11 cellular contexts compared by ENCODE assay signal in the genomic region with DNA sequence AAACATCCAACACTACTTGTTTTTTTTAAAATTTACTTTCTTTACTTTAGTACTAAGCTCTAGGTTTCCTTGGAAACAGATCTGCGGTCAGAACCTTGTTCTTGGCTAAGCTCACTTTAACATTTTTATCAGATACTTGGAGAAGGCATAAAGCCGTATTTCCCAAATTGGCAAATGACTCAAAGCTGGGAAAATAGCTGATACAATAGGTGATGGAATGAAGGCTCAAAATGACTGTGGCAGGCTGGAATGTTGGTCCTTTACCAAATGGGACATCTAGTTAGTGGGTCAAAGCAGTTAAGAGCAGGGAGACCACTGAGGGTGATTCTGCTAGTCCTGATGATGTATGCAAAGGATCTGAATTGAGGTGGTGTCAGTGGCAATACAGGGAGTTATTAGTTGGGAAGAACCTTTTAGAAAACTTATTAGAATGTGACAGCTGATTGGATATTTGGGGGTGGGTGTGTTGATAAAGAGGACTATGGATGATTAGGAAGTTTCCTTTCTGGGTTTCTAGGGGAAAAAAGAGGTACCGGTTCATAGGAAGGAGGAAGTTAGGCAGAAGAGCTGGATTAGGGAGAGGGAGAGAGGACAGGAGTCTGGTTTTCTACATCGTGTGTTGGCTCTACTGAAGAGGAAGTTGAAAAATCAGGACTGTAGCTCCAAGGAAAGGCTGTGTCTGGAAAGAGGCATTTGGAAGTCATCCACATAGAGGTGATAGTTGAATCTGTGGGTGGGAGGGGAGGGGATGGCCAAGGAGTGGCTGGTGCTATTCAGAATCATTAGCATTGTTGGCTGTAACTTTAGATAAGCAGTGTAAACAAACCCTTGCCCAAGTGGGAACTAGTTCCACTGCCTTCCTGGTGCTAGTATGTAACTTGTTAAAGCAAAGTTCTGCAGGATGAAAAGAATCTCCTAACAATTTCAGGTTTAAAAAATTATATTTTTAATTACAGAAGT. TPM values are rescaled to one million over a fixed set of nuclear protein-coding genes. Genes with fewer than 3 reads are reported as not detected.
A peak's percentile ranks its signal among the peaks of the same experiment; 100 is the strongest.
DNase-seq lines count a peak whose midpoint lies in the region; ATAC-seq and TF ChIP-seq lines count a peak whose summit lies in the region.
"Had no signal": no experiment of that assay in that cellular context is flagged by ENCODE, and none has a peak within 500 bp of the region (broad histone marks: within the 10 kb centered on the region; RNA-seq: fewer than 3 reads in every experiment).

No MANE protein-coding gene starts in this region.

- 43 to 50% methylated on average over 4 of the region's 4 CpGs for WGBS in thyroid gland, 2 donors

- peak; percentile 12 for DNase-seq in NCI-H345 (lab: John Stamatoyannopoulos, UW)
- DNase-seq in NCI-H345 treated with DMSO at 0.1 percent for 48 hours (lab: John Stamatoyannopoulos, UW; ENCODE audit: unreplicated experiment): no peak
- DNase-seq in islet precursor cell: peak; percentile 64
- peak; percentile 30 to 38 for DNase-seq in thyroid gland
- no peak for DNase-seq in activated T-helper 1 cell treated with anti-CD3 and anti-CD28 coated beads, Interleukin-12 subunit alpha, Interleukin-12 subunit beta, Interleukin-2, Interleukin-4 antibody, amounts not matched to agents 30 ng/mL and 10 ng/mL and 1 ng/mL, durations not matched to agents 14 hours and 24 hours and 36 hours (ENCODE audit: low spot score)
- no peak for DNase-seq in anterior cingulate cortex (lab: John Stamatoyannopoulos, UW)
- DNase-seq: gastrocnemius medialis, retina, testis had no signal

- TF ChIP-seq CTCF in VCaP (conservative IDR thresholded peaks at IDR 0.05): no peak
- no peak for TF ChIP-seq CTCF in thyroid gland (IDR thresholded peaks at IDR 0.05)

- H3K27ac ChIP-seq in VCaP (peak overlapping the region; percentile 64), thyroid gland (peak overlapping the region in 1 of 3 donors; percentile 42)
- H3K27ac ChIP-seq: testis had no signal

- no peak for ATAC-seq in GM21825 (IDR thresholded peaks at IDR 0.05; ENCODE audit: unreplicated experiment)

- no peak for TF ChIP-seq POLR2A in thyroid gland (IDR thresholded peaks at IDR 0.05)

- intact Hi-C loops in thyroid gland (cut with DNase I): no loop called here
- intact Hi-C loops in activated T-helper 1 cell treated with anti-CD3 and anti-CD28 coated beads, Interleukin-12 subunit alpha, Interleukin-12 subunit beta, Interleukin-2, Interleukin-4 antibody, amounts not matched to agents 30 ng/mL and 10 ng/mL and 1 ng/mL, durations not matched to agents 14 hours and 24 hours and 36 hours (cut with micrococcal nuclease): no loop called here

- peaks cover 6% of the 10 kb centered on the region for H3K27me3 Mint-ChIP-seq in activated T-helper 1 cell treated with anti-CD3 and anti-CD28 coated beads, Interleukin-12 subunit alpha, Interleukin-12 subunit beta, Interleukin-2, Interleukin-4 antibody, amounts not matched to agents 30 ng/mL and 10 ng/mL and 1 ng/mL, durations not matched to agents 14 hours and 24 hours and 36 hours (ENCODE audit: insufficient read depth)

- peaks cover 7 to 15% of the 10 kb centered on the region in 2 donors for H3K4me1 ChIP-seq in thyroid gland

- no peaks in the 10 kb centered on the region for H3K9me3 Mint-ChIP-seq in activated T-helper 1 cell treated with anti-CD3 and anti-CD28 coated beads, Interleukin-12 subunit alpha, Interleukin-12 subunit beta, Interleukin-2, Interleukin-4 antibody, amounts not matched to agents 30 ng/mL and 10 ng/mL and 1 ng/mL, durations not matched to agents 14 hours and 24 hours and 36 hours

- H3K4me3 ChIP-seq in thyroid gland (replicated peaks in 1 of 3): no peak overlapping the region
- H3K4me3 ChIP-seq: gastrocnemius medialis, testis had no signal

- no peaks in the 10 kb centered on the region for H3K4me1 Mint-ChIP-seq in activated T-helper 1 cell treated with anti-CD3 and anti-CD28 coated beads, Interleukin-12 subunit alpha, Interleukin-12 subunit beta, Interleukin-2, Interleukin-4 antibody, amounts not matched to agents 30 ng/mL and 10 ng/mL and 1 ng/mL, durations not matched to agents 14 hours and 24 hours and 36 hours (ENCODE audit: low read depth)

- no peaks in the 10 kb centered on the region for H3K27me3 ChIP-seq in thyroid gland
- H3K27me3 ChIP-seq: gastrocnemius medialis, testis had no signal

- H3K36me3 ChIP-seq in thyroid gland: no peaks in the 10 kb centered on the region
- H3K36me3 ChIP-seq: gastrocnemius medialis had no signal

- no peak overlapping the region for H3K4me3 Mint-ChIP-seq in activated T-helper 1 cell treated with anti-CD3 and anti-CD28 coated beads, Interleukin-12 subunit alpha, Interleukin-12 subunit beta, Interleukin-2, Interleukin-4 antibody, amounts not matched to agents 30 ng/mL and 10 ng/mL and 1 ng/mL, durations not matched to agents 14 hours and 24 hours and 36 hours

- no peaks in the 10 kb centered on the region for H3K9me3 ChIP-seq in thyroid gland
- H3K9me3 ChIP-seq: gastrocnemius medialis, testis had no signal

- H3K27ac Mint-ChIP-seq in activated T-helper 1 cell treated with anti-CD3 and anti-CD28 coated beads, Interleukin-12 subunit alpha, Interleukin-12 subunit beta, Interleukin-2, Interleukin-4 antibody, amounts not matched to agents 30 ng/mL and 10 ng/mL and 1 ng/mL, durations not matched to agents 14 hours and 24 hours and 36 hours: no peak overlapping the region

- no peaks in the 10 kb centered on the region for H3K36me3 Mint-ChIP-seq in activated T-helper 1 cell treated with anti-CD3 and anti-CD28 coated beads, Interleukin-12 subunit alpha, Interleukin-12 subunit beta, Interleukin-2, Interleukin-4 antibody, amounts not matched to agents 30 ng/mL and 10 ng/mL and 1 ng/mL, durations not matched to agents 14 hours and 24 hours and 36 hours (ENCODE audit: low read depth)

RNA-seq across cellular contexts. Expression of a gene that starts 13.1 kb away (rescaled TPM):
- total RNA-seq in thyroid gland: 10 to 100 TPM; 15.5 to 29.8 (median 17.6) TPM
- total RNA-seq in activated T-helper 1 cell treated with anti-CD3 and anti-CD28 coated beads, Interleukin-12 subunit alpha, Interleukin-12 subunit beta, Interleukin-2, Interleukin-4 antibody, amounts not matched to agents 30 ng/mL and 10 ng/mL and 1 ng/mL, durations not matched to agents 14 hours and 24 hours and 36 hours: not detected in 2 replicates

Comparison
In these comparisons a context has a peak if more than half of its experiments do, and no peak if none do; other contexts are left out.
1. DNase-seq: peak in NCI-H345 (single experiment), islet precursor cell (single experiment) and thyroid gland (2 of 2); none in NCI-H345 treated with DMSO at 0.1 percent for 48 hours (single experiment), activated T-helper 1 cell treated with anti-CD3 and anti-CD28 coated beads, Interleukin-12 subunit alpha, Interleukin-12 subunit beta, Interleukin-2, Interleukin-4 antibody, amounts not matched to agents 30 ng/mL and 10 ng/mL and 1 ng/mL, durations not matched to agents 14 hours and 24 hours and 36 hours (single experiment) and anterior cingulate cortex (0 of 58).
2. RNA of a gene that starts 13.1 kb away (total RNA-seq): 15.5 to 29.8 TPM in thyroid gland; not detected in activated T-helper 1 cell treated with anti-CD3 and anti-CD28 coated beads, Interleukin-12 subunit alpha, Interleukin-12 subunit beta, Interleukin-2, Interleukin-4 antibody, amounts not matched to agents 30 ng/mL and 10 ng/mL and 1 ng/mL, durations not matched to agents 14 hours and 24 hours and 36 hours; every median in the first group is over 10 times any median in the second.